ENCODE assay signal across 8 cellular contexts in genomic region chr6:15389759-15390723, GRCh38.
A peak's percentile ranks its signal among the peaks of the same experiment; 100 is the strongest.
DNase-seq lines count a peak whose midpoint lies in the region; ATAC-seq, FAIRE-seq and TF ChIP-seq lines count a peak whose summit lies in the region.

No MANE protein-coding gene starts in this region.

- H3K27me3 ChIP-seq in bronchial epithelial cell (ENCODE audit: control insufficient read depth, insufficient read depth, low read length) (no peaks in the 10 kb centered on the region), HepG2 (ENCODE audit: control insufficient read depth in 1 of 2, insufficient read depth in 2 of 2, low read length in 2 of 2) (no peaks in the 10 kb centered on the region)

- POLR2A ChIA-PET in HepG2 (lab: Yijun Ruan, JAX), result no interaction called here

- TF ChIP-seq CTCF in AG09309 (IDR thresholded peaks at IDR 0.05; ENCODE audit: control insufficient read depth, insufficient read depth, low read depth, low read length, missing control alignments), result peak; percentile 67
- TF ChIP-seq CTCF in GM12864 (IDR thresholded peaks at IDR 0.05; ENCODE audit: low read depth, low read length, missing control alignments), result peak; percentile 76
- peak; percentile 43 for TF ChIP-seq CTCF in bronchial epithelial cell (IDR thresholded peaks at IDR 0.05; ENCODE audit: insufficient read depth, low read length, severe bottlenecking)
- peak; percentile 93 for TF ChIP-seq CTCF in HepG2 (CRISPR knock-in tag; IDR thresholded peaks at IDR 0.05)

- no peak for TF ChIP-seq EP300 in HepG2 (IDR thresholded peaks at IDR 0.05; ENCODE audit: low read depth in 2 of 2, low read length in 2 of 2)
- TF ChIP-seq EP300 in HepG2 (CRISPR knock-in tag; IDR thresholded peaks at IDR 0.05; ENCODE audit: borderline replicate concordance), result no peak

- H2AFZ ChIP-seq in HepG2 (ENCODE audit: low read length), result no peak overlapping the region

- peak; percentile 89 for ATAC-seq in HepG2
- ATAC-seq in GM18868 (IDR thresholded peaks at IDR 0.05; ENCODE audit: unreplicated experiment), result no peak

- H3K4me1 ChIP-seq in HepG2 (ENCODE audit: insufficient read depth, low read length), result no peaks in the 10 kb centered on the region

- FAIRE-seq in bronchial epithelial cell (lab: Jason Lieb, UNC) (no peak), HepG2 (lab: Jason Lieb, UNC) (peak; percentile 98)

- intact Hi-C loops in HepG2 (cut with micrococcal nuclease; ENCODE audit: unreplicated experiment), result loop anchor here (2.0 to 5.0 kb wide), 3 partner anchors 52 to 1179 kb away; partner anchors contain the start of gene JARID2

- H3K4me3 ChIP-seq in AG09309 (ENCODE audit: control insufficient read depth, low read depth, low read length), result no peak overlapping the region
- H3K4me3 ChIP-seq in GM12864 (ENCODE audit: low read depth, low read length), result no peak overlapping the region
- no peak overlapping the region for H3K4me3 ChIP-seq in bronchial epithelial cell (ENCODE audit: low read depth, low read length)
- H3K4me3 ChIP-seq in HepG2 (replicated peaks in 1 of 3; ENCODE audit: insufficient read depth in 1 of 3, low read depth in 2 of 3, low read length in 3 of 3), result no peak overlapping the region

- no peak for DNase-seq in AG09309 (ENCODE audit: low read depth)
- DNase-seq in GM12864 (ENCODE audit: low read depth), result no peak
- DNase-seq in NCI-H510A treated with DMSO at 0.1 percent for 48 hours (lab: John Stamatoyannopoulos, UW), result peak; percentile 30
- DNase-seq in bronchial epithelial cell (ENCODE audit: low read depth), result no peak
- DNase-seq in HepG2 (ENCODE audit: low spot score), result peak; percentile 60
- no peak for DNase-seq in inferior parietal cortex (ENCODE audit: extremely low spot score)
- no peak for DNase-seq in NCI-H2081 treated with DMSO at 0.1 percent for 48 hours (lab: John Stamatoyannopoulos, UW)

- in situ Hi-C loops in HepG2 (cut with HindIII; ENCODE audit: extremely low pct_ligation_motif_present, low pct_unique_long_range_greater_than_20kb), result loop anchor here (10.0 kb wide), 1 partner anchor 1175 kb away; no protein-coding TSS in a partner anchor

- no peak overlapping the region for H3K9ac ChIP-seq in HepG2 (ENCODE audit: insufficient read depth, low read depth, low read length)

- TF ChIP-seq POLR2A in HepG2 (IDR thresholded peaks at IDR 0.05; ENCODE audit: insufficient read depth in 1 of 2, low read depth in 2 of 2, low read length in 2 of 2), result no peak

- H4K20me1 ChIP-seq in HepG2 (ENCODE audit: insufficient read depth, low read length), result peaks cover 10% of the 10 kb centered on the region

- peaks cover 30% of the 10 kb centered on the region for H3K79me2 ChIP-seq in HepG2 (ENCODE audit: insufficient read depth, low read length)

- no peak overlapping the region for H3K27ac ChIP-seq in HepG2 (ENCODE audit: extremely low read length, insufficient read depth, low read length)

- H3K9me3 ChIP-seq in HepG2 (ENCODE audit: low read length), result no peaks in the 10 kb centered on the region

- 66% methylated on average over 14 of the region's 14 CpGs for WGBS in HepG2 (ENCODE audit: low lambda C conversion rate)

- CTCF ChIA-PET in HepG2 (lab: Yijun Ruan, JAX; ENCODE audit: low intra/inter-chr PET ratio, low total read pairs), result interaction anchor here (1.4 to 1.8 kb wide), 2 partner anchors 51 to 136 kb away, joined by 5 to 6 read pairs; no protein-coding TSS in a partner anchor

- TF ChIP-seq RAD21 in HepG2 (CRISPR knock-in tag; IDR thresholded peaks at IDR 0.05), result peak; percentile 89

- H3K36me3 ChIP-seq in bronchial epithelial cell (ENCODE audit: control insufficient read depth, insufficient read depth, low read length) (no peaks in the 10 kb centered on the region), HepG2 (replicated peaks in 1 of 2; ENCODE audit: control insufficient read depth in 1 of 2, insufficient read depth in 2 of 2, low read length in 2 of 2) (no peaks in the 10 kb centered on the region)

- H3K4me2 ChIP-seq in HepG2 (ENCODE audit: low read depth, low read length), result no peak overlapping the region

- no TSS peak for BruUV-seq in HepG2 (replicated peaks; lab: Mats Ljungman, UMichigan)

TF ChIP-seq in HepG2, 621 proteins besides CTCF, POLR2A, EP300 and RAD21 (continues in another document):
- peak; percentile 96 for TF ChIP-seq SMC3 (IDR thresholded peaks at IDR 0.05; ENCODE audit: low read length)
- TF ChIP-seq WIZ (CRISPR knock-in tag; IDR thresholded peaks at IDR 0.05), result no peak
- 0 out of 2 replicates have a peak, but pooled peaks have one; percentile 55 for TF ChIP-seq HNF1B (CRISPR knock-in tag; IDR thresholded peaks at IDR 0.05)
- TF ChIP-seq SRY (CRISPR knock-in tag; IDR thresholded peaks at IDR 0.05), result no peak
- no peak for TF ChIP-seq ZFP91 (CRISPR knock-in tag; IDR thresholded peaks at IDR 0.05; ENCODE audit: borderline replicate concordance)
- no peak for TF ChIP-seq JDP2 (CRISPR knock-in tag; IDR thresholded peaks at IDR 0.05; ENCODE audit: borderline replicate concordance)
- no peak for TF ChIP-seq ZNF451 (CRISPR knock-in tag; IDR thresholded peaks at IDR 0.05)
- TF ChIP-seq MTERF4 (CRISPR knock-in tag; IDR thresholded peaks at IDR 0.05), result peak; percentile 77; the same call in 1 of the 2 replicates
- no peak for TF ChIP-seq HMGA1 (CRISPR knock-in tag; conservative IDR thresholded peaks at IDR 0.05)
- no peak for TF ChIP-seq SMAD1 (CRISPR knock-in tag; IDR thresholded peaks at IDR 0.05; ENCODE audit: borderline replicate concordance, low read depth)
- no peak for TF ChIP-seq ESRRA (CRISPR knock-in tag; IDR thresholded peaks at IDR 0.05; ENCODE audit: low read depth)
- TF ChIP-seq ZNF83 (CRISPR knock-in tag; IDR thresholded peaks at IDR 0.05; ENCODE audit: borderline replicate concordance), result 0 out of 2 replicates have a peak, but pooled peaks have one; percentile 27
- TF ChIP-seq ZFP82 (CRISPR knock-in tag; IDR thresholded peaks at IDR 0.05; ENCODE audit: borderline replicate concordance), result no peak
- 0 out of 2 replicates have a peak, but pooled peaks have one; percentile 42 for TF ChIP-seq SPEN (CRISPR knock-in tag; IDR thresholded peaks at IDR 0.05; ENCODE audit: low read depth)
- TF ChIP-seq SAP130 (CRISPR knock-in tag; IDR thresholded peaks at IDR 0.05; ENCODE audit: low read depth), result peak; percentile 14; the same call in 1 of the 2 replicates
- no peak for TF ChIP-seq ZNF777 (CRISPR knock-in tag; IDR thresholded peaks at IDR 0.05)
- no peak for TF ChIP-seq ZNF619 (CRISPR knock-in tag; IDR thresholded peaks at IDR 0.05)
- TF ChIP-seq XRCC5 (optimal IDR thresholded peaks at IDR 0.05; ENCODE audit: low read length), result no peak
- no peak for TF ChIP-seq SNAPC2 (CRISPR knock-in tag; IDR thresholded peaks at IDR 0.05)
- no peak for TF ChIP-seq ZNF747 (CRISPR knock-in tag; IDR thresholded peaks at IDR 0.05; ENCODE audit: borderline replicate concordance)
- TF ChIP-seq THRA (CRISPR knock-in tag; IDR thresholded peaks at IDR 0.05; ENCODE audit: borderline replicate concordance), result peak; percentile 57; the same call in 1 of the 2 replicates
- TF ChIP-seq ZNF350 (CRISPR knock-in tag; IDR thresholded peaks at IDR 0.05; ENCODE audit: borderline replicate concordance, low read depth), result peak; percentile 47; the same call in 1 of the 2 replicates
- 0 out of 2 replicates have a peak, but pooled peaks have one; percentile 23 for TF ChIP-seq IRF2 (CRISPR knock-in tag; IDR thresholded peaks at IDR 0.05)
- TF ChIP-seq GTF3A (CRISPR knock-in tag; conservative IDR thresholded peaks at IDR 0.05), result no peak

Comparison
In these comparisons a context has a peak if more than half of its experiments do, and no peak if none do; other contexts are left out.
1. DNase-seq: peak in NCI-H510A treated with DMSO at 0.1 percent for 48 hours (single experiment) and HepG2 (single experiment); none in AG09309 (single experiment), GM12864 (single experiment), bronchial epithelial cell (single experiment), inferior parietal cortex (single experiment) and NCI-H2081 treated with DMSO at 0.1 percent for 48 hours (single experiment).
2. CTCF ChIP-seq: peak in every context shown above with its lines; median percentile 93 in HepG2; 76 in GM12864; 67 in AG09309; 43 in bronchial epithelial cell.